ENCODE assay signal across 19 cellular contexts in the genomic region with DNA sequence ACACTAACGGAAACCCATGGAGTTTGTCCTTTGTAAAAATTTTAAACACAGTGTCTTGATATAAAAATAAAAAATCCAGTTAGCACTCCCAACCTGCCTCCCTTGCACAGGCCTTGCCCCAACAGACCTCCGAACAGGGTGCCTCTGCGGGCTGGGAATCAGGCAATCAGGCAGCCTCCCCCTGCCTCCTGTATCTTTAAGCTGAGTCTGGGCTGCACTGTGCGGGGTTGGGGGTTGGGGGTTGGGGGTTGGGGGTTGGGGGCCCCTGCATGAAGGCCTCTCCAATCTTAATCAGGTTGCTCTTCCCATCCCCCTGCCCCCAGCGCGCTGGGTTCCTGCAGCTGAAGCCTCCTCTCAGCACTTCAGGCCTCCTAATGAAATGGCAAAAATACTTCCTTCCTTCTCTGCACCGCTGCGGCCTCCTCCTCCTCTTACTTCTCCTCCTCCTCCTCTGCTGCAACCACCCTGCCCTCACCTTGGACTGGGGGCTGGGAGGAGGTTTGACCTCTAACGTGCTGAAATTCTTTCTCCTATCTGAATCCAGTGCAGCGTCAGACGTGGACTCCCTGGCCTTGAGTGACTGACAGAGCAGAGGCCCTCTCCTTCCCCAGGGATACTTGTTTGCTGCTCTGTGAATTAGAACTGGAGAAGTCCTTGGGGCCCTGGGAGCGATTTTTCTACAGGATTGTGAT. TPM values are rescaled to one million over a fixed set of nuclear protein-coding genes. Genes with fewer than 3 reads are reported as not detected.
DNase-seq lines count a peak whose midpoint lies in the region; ATAC-seq, FAIRE-seq and TF ChIP-seq lines count a peak whose summit lies in the region.
"Had no signal": no experiment of that assay in that cellular context is flagged by ENCODE, and none has a peak within 500 bp of the region (broad histone marks: within the 10 kb centered on the region; RNA-seq: fewer than 3 reads in every experiment).

No MANE protein-coding gene starts in this region.

- H3K14ac ChIP-seq in neuronal stem cell (ENCODE audit: low read length) = no peak overlapping the region

- no peak overlapping the region for H3K4ac ChIP-seq in neuronal stem cell (ENCODE audit: low read length)

- no peaks in the 10 kb centered on the region for H3K9me3 Mint-ChIP-seq in astrocyte (ENCODE audit: unreplicated experiment)
- H3K9me3 Mint-ChIP-seq in stimulated activated naive B cell treated with anti-CD40 and anti-IgM and Interleukin-4, amounts not matched to agents 10 μg/mL and 1 μg/mL and 100 μg/mL, for 72 hours = no peaks in the 10 kb centered on the region
- H3K9me3 Mint-ChIP-seq: activated naive CD4-positive, alpha-beta T cell treated with anti-CD3 and anti-CD28 coated beads, Interleukin-2, amount 10 ng/mL, durations not matched to agents 7 days and 5 days; central memory CD8-positive, alpha-beta T cell; immature natural killer cell had no signal

- H3K4me3 Mint-ChIP-seq in astrocyte (ENCODE audit: unreplicated experiment) = no peak overlapping the region
- H3K4me3 Mint-ChIP-seq in stimulated activated naive B cell treated with anti-CD40 and anti-IgM and Interleukin-4, amounts not matched to agents 10 μg/mL and 1 μg/mL and 100 μg/mL, for 72 hours = no peak overlapping the region
- H3K4me3 Mint-ChIP-seq: activated naive CD4-positive, alpha-beta T cell treated with anti-CD3 and anti-CD28 coated beads, Interleukin-2, amount 10 ng/mL, durations not matched to agents 7 days and 5 days; central memory CD8-positive, alpha-beta T cell; immature natural killer cell had no signal

- H3K4me1 ChIP-seq in astrocyte (ENCODE audit: insufficient read depth, low read length) (no peaks in the 10 kb centered on the region), neuronal stem cell (ENCODE audit: control insufficient read depth in 2 of 2, insufficient read depth in 1 of 2, low read depth in 1 of 2, low read length in 2 of 2) (peaks cover 0 to 5% of the 10 kb centered on the region in 2 donors)
- H3K4me1 ChIP-seq: BE2C, foreskin keratinocyte had no signal

- no peak for FAIRE-seq in astrocyte (lab: Jason Lieb, UNC)
- FAIRE-seq in urothelium cell line (lab: Jason Lieb, UNC) = no peak
- FAIRE-seq: GM12878 had no signal

- H3K4me3 ChIP-seq in NB4 (ENCODE audit: low read depth, low read length) (peak overlapping the region; percentile 7), astrocyte (ENCODE audit: insufficient read depth, low read depth, low read length) (no peak overlapping the region), neuronal stem cell (ENCODE audit: low read length in 2 of 2) (no peak overlapping the region), brain microvascular endothelial cell (ENCODE audit: low read depth, low read length) (no peak overlapping the region)
- H3K4me3 ChIP-seq: GM12878, ovary had no signal

- peak; percentile 69 for DNase-seq in GF-D8 (lab: John Stamatoyannopoulos, UW)
- DNase-seq in NB4 (ENCODE audit: low read depth) = peak; percentile 91
- no peak for DNase-seq in astrocyte (ENCODE audit: low read depth)
- DNase-seq in neuronal stem cell (ENCODE audit: low spot score) = no peak
- DNase-seq in stimulated activated naive B cell treated with anti-CD40 and anti-IgM and Interleukin-4, amounts not matched to agents 10 μg/mL and 1 μg/mL and 100 μg/mL, for 72 hours = no peak
- no peak for DNase-seq in urothelium cell line (ENCODE audit: low spot score)
- DNase-seq in brain microvascular endothelial cell = no peak
- DNase-seq: activated CD4-positive, CD25-positive, alpha-beta regulatory T cell; activated CD8-positive, alpha-beta memory T cell treated with anti-CD3 and anti-CD28 coated beads, Interleukin-2, amount 50 U/mL, for 48 hours; activated naive CD4-positive, alpha-beta T cell treated with anti-CD3 and anti-CD28 coated beads, Interleukin-2, amount 10 ng/mL, durations not matched to agents 7 days and 5 days; BE2C; EL; foreskin keratinocyte; immature natural killer cell; MV-4-11; ovary had no signal

- no peak overlapping the region for H2BK12ac ChIP-seq in neuronal stem cell (ENCODE audit: low read length)

- in situ Hi-C loops in brain microvascular endothelial cell (cut with HindIII; ENCODE audit: low pct_ligation_motif_present, low sequenced_read_pairs) = no loop called here

- H3K23ac ChIP-seq in neuronal stem cell (ENCODE audit: low read depth, low read length, poor library complexity) = no peak overlapping the region

- peak overlapping the region; percentile 65 for H4K8ac ChIP-seq in neuronal stem cell (ENCODE audit: low read depth, low read length)

- no peak overlapping the region for H2BK5ac ChIP-seq in neuronal stem cell (ENCODE audit: low read length)

- no peaks in the 10 kb centered on the region for H3K79me1 ChIP-seq in neuronal stem cell (ENCODE audit: low read depth, low read length)

- peak overlapping the region; percentile 64 for H3K18ac ChIP-seq in neuronal stem cell (ENCODE audit: low read length)

- H2BK120ac ChIP-seq in neuronal stem cell (ENCODE audit: low read depth, low read length) = no peak overlapping the region

- H3K4me1 Mint-ChIP-seq in astrocyte (ENCODE audit: low read depth, unreplicated experiment) = peaks cover 2% of the 10 kb centered on the region
- H3K4me1 Mint-ChIP-seq in stimulated activated naive B cell treated with anti-CD40 and anti-IgM and Interleukin-4, amounts not matched to agents 10 μg/mL and 1 μg/mL and 100 μg/mL, for 72 hours = peaks cover 7 to 10% of the 10 kb centered on the region in 2 donors
- H3K4me1 Mint-ChIP-seq: immature natural killer cell had no signal

- no peaks in the 10 kb centered on the region for H4K20me1 ChIP-seq in astrocyte (ENCODE audit: insufficient read depth, low read length)

- H3K27ac ChIP-seq in astrocyte (ENCODE audit: low read depth, low read length) (no peak overlapping the region), neuronal stem cell (replicated peaks; ENCODE audit: low read length) (no peak overlapping the region), brain microvascular endothelial cell (no peak overlapping the region)
- H3K27ac ChIP-seq: foreskin keratinocyte, ovary had no signal

- H2BK15ac ChIP-seq in neuronal stem cell (ENCODE audit: low read length) = no peak overlapping the region

- H3K36me3 ChIP-seq in astrocyte (ENCODE audit: insufficient read depth, low read length) (no peaks in the 10 kb centered on the region), neuronal stem cell (replicated peaks in 1 of 2; ENCODE audit: control insufficient read depth in 2 of 2, insufficient read depth in 2 of 2, low read length in 2 of 2) (peaks cover 7 to 10% of the 10 kb centered on the region in 2 donors), brain microvascular endothelial cell (replicated peaks) (no peaks in the 10 kb centered on the region)
- H3K36me3 ChIP-seq: BE2C, ovary had no signal

- no peaks in the 10 kb centered on the region for H3K79me2 ChIP-seq in astrocyte (ENCODE audit: insufficient read depth, low read length)

- no peak overlapping the region for H2AK5ac ChIP-seq in neuronal stem cell (ENCODE audit: low read depth, low read length)

- H2AFZ ChIP-seq in astrocyte (ENCODE audit: low read depth, low read length) (no peak overlapping the region), neuronal stem cell (ENCODE audit: low read length) (peak overlapping the region; percentile 78)

- no peaks in the 10 kb centered on the region for H3K9me3 ChIP-seq in astrocyte (ENCODE audit: insufficient read depth, low read depth, low read length)
- H3K9me3 ChIP-seq in neuronal stem cell (replicated peaks in 1 of 2; ENCODE audit: control insufficient read depth in 2 of 2, insufficient read depth in 1 of 2, low read depth in 1 of 2, low read length in 2 of 2) = no peaks in the 10 kb centered on the region
- H3K9me3 ChIP-seq: BE2C, ovary had no signal

- H3K4me2 ChIP-seq in astrocyte (ENCODE audit: low read length) = no peak overlapping the region
- H3K4me2 ChIP-seq in neuronal stem cell (ENCODE audit: insufficient read depth, low read length, poor library complexity, severe bottlenecking) = no peak overlapping the region

- no peaks in the 10 kb centered on the region for H3K36me3 Mint-ChIP-seq in astrocyte (ENCODE audit: low read depth, unreplicated experiment)
- peaks cover 8 to 9% of the 10 kb centered on the region in 2 donors for H3K36me3 Mint-ChIP-seq in stimulated activated naive B cell treated with anti-CD40 and anti-IgM and Interleukin-4, amounts not matched to agents 10 μg/mL and 1 μg/mL and 100 μg/mL, for 72 hours
- H3K36me3 Mint-ChIP-seq: immature natural killer cell had no signal

- no peak overlapping the region for H3K9ac ChIP-seq in astrocyte (ENCODE audit: low read length)
- no peak overlapping the region for H3K9ac ChIP-seq in neuronal stem cell (ENCODE audit: low read depth, low read length, poor library complexity)

- H4K91ac ChIP-seq in neuronal stem cell (ENCODE audit: low read depth, low read length, poor library complexity) = no peak overlapping the region

- H3K27me3 ChIP-seq in astrocyte (ENCODE audit: insufficient read depth, low read length) = no peaks in the 10 kb centered on the region
- H3K27me3 ChIP-seq in neuronal stem cell (ENCODE audit: control insufficient read depth in 3 of 3, insufficient read depth in 3 of 3, low read depth in 1 of 3, low read length in 3 of 3) = no peaks in the 10 kb centered on the region
- H3K27me3 ChIP-seq in brain microvascular endothelial cell (replicated peaks) = no peaks in the 10 kb centered on the region
- H3K27me3 ChIP-seq: BE2C, foreskin keratinocyte, ovary had no signal

- no peaks in the 10 kb centered on the region for H3K27me3 Mint-ChIP-seq in astrocyte (ENCODE audit: low read depth, unreplicated experiment)
- H3K27me3 Mint-ChIP-seq in stimulated activated naive B cell treated with anti-CD40 and anti-IgM and Interleukin-4, amounts not matched to agents 10 μg/mL and 1 μg/mL and 100 μg/mL, for 72 hours = peaks cover 0 to 4% of the 10 kb centered on the region in 2 donors
- H3K27me3 Mint-ChIP-seq: activated naive CD4-positive, alpha-beta T cell treated with anti-CD3 and anti-CD28 coated beads, Interleukin-2, amount 10 ng/mL, durations not matched to agents 7 days and 5 days; central memory CD8-positive, alpha-beta T cell had no signal

- peak overlapping the region; percentile 53 for H3K27ac Mint-ChIP-seq in astrocyte (ENCODE audit: unreplicated experiment)
- H3K27ac Mint-ChIP-seq in stimulated activated naive B cell treated with anti-CD40 and anti-IgM and Interleukin-4, amounts not matched to agents 10 μg/mL and 1 μg/mL and 100 μg/mL, for 72 hours = no peak overlapping the region
- H3K27ac Mint-ChIP-seq: activated naive CD4-positive, alpha-beta T cell treated with anti-CD3 and anti-CD28 coated beads, Interleukin-2, amount 10 ng/mL, durations not matched to agents 7 days and 5 days had no signal

- TF ChIP-seq CTCF in NB4 (IDR thresholded peaks at IDR 0.05; ENCODE audit: low read depth, low read length) (no peak), astrocyte (IDR thresholded peaks at IDR 0.05; ENCODE audit: insufficient read depth, low read depth, low read length) (no peak), brain microvascular endothelial cell (IDR thresholded peaks at IDR 0.05; ENCODE audit: low read depth, low read length, missing control alignments) (no peak)

- no peak for TF ChIP-seq POLR2A in NB4 (IDR thresholded peaks at IDR 0.05; ENCODE audit: extremely low read depth, insufficient read length)

- no CpG with 5 or more reads among the region's 12 CpGs for WGBS in neuronal stem cell (ENCODE audit: extremely low coverage in 2 of 2, insufficient read length in 2 of 2, insufficient replicate concordance in 1 of 2), 2 donors

- ATAC-seq in stimulated activated naive B cell treated with anti-CD40 and anti-IgM and Interleukin-4, amounts not matched to agents 10 μg/mL and 1 μg/mL and 100 μg/mL, for 72 hours (replicated peaks) = no peak
- ATAC-seq: foreskin keratinocyte, GM12878, Right ventricle myocardium inferior had no signal

RNA-seq across cellular contexts. Expression of gene NLGN3, which starts 26.6 kb away (rescaled TPM):
- total RNA-seq in astrocyte = 0.84 and 0.93 TPM in 2 replicates
- 28.0 TPM for polyA plus RNA-seq in neuronal stem cell (2013, experiment 1 of 2)
- 27.1 TPM for polyA plus RNA-seq in neuronal stem cell (2013, experiment 2 of 2)
- total RNA-seq: foreskin keratinocyte had no signal

RNA-seq across cellular contexts. Expression of gene GJB1, which starts 51.8 kb away (rescaled TPM):
- total RNA-seq in astrocyte = not detected in 2 replicates
- polyA plus RNA-seq in neuronal stem cell (2013, experiment 1 of 2) = 0.01 TPM
- polyA plus RNA-seq in neuronal stem cell (2013, experiment 2 of 2) = not detected
- total RNA-seq: foreskin keratinocyte, GM12878, Right ventricle myocardium inferior had no signal
- polyA plus RNA-seq: foreskin keratinocyte, GM12878, immature natural killer cell had no signal

RNA-seq across cellular contexts. Expression of gene MED12, which starts 52.9 kb away (rescaled TPM):
- 33.8 and 34.3 TPM in 2 replicates for total RNA-seq in astrocyte
- polyA plus RNA-seq in neuronal stem cell (2013, experiment 1 of 2) = 16.3 TPM
- polyA plus RNA-seq in neuronal stem cell (2013, experiment 2 of 2) = 16.2 TPM

RNA-seq across cellular contexts. Expression of gene IL2RG, which starts 59.9 kb away (rescaled TPM):
- 0.59 TPM in 1 of 2 replicates, not detected in the other for total RNA-seq in astrocyte
- polyA plus RNA-seq in neuronal stem cell (2013, experiment 1 of 2) = 0.10 TPM
- not detected for polyA plus RNA-seq in neuronal stem cell (2013, experiment 2 of 2)

Comparison
In these comparisons a context has a peak if more than half of its experiments do, and no peak if none do; other contexts are left out.
1. DNase-seq: peak in GF-D8 (single experiment) and NB4 (single experiment); none in astrocyte (single experiment), neuronal stem cell (single experiment), stimulated activated naive B cell treated with anti-CD40 and anti-IgM and Interleukin-4, amounts not matched to agents 10 μg/mL and 1 μg/mL and 100 μg/mL, for 72 hours (single experiment), urothelium cell line (single experiment) and brain microvascular endothelial cell (single experiment).